Comparison of ENCODE assay signal across 26 cellular contexts in genomic region chr12:83040991-83041390, GRCh38.
"Had no signal": no experiment of that assay in that cellular context is flagged by ENCODE, and none has a peak within 500 bp of the region (broad histone marks: within the 10 kb centered on the region; RNA-seq: fewer than 3 reads in every experiment).

No MANE protein-coding gene starts in this region.

- H3K27me3 Mint-ChIP-seq: naive B cell; natural killer cell treated with Interleukin-12 subunit alpha and Interleukin-12 subunit beta and Interleukin-15 and Interleukin-18, amount 100 ng/mL, for 72 hours; stimulated activated naive B cell treated with anti-CD40 and anti-IgM and Interleukin-4, amounts not matched to agents 10 μg/mL and 1 μg/mL and 100 μg/mL, for 72 hours; type B pancreatic cell had no signal

- H3K4me1 Mint-ChIP-seq: naive B cell; stimulated activated naive B cell treated with anti-CD40 and anti-IgM and Interleukin-4, amounts not matched to agents 10 μg/mL and 1 μg/mL and 100 μg/mL, for 72 hours had no signal

- H3K36me3 Mint-ChIP-seq: naive B cell; natural killer cell treated with Interleukin-12 subunit alpha and Interleukin-12 subunit beta and Interleukin-15 and Interleukin-18, amount 100 ng/mL, for 72 hours; stimulated activated naive B cell treated with anti-CD40 and anti-IgM and Interleukin-4, amounts not matched to agents 10 μg/mL and 1 μg/mL and 100 μg/mL, for 72 hours had no signal

- ATAC-seq: heart right ventricle; natural killer cell treated with Interleukin-12 subunit alpha and Interleukin-12 subunit beta and Interleukin-15 and Interleukin-18, amount 100 ng/mL, for 72 hours; psoas muscle; right lobe of liver; stimulated activated naive B cell treated with anti-CD40 and anti-IgM and Interleukin-4, amounts not matched to agents 10 μg/mL and 1 μg/mL and 100 μg/mL, for 72 hours; stimulated activated naive CD8-positive, alpha-beta T cell treated with anti-CD3 and anti-CD28 coated beads, Interleukin-15, Interleukin-2, amounts not matched to agents 100 U/mL and 50 U/mL, for 24 hours had no signal

- DNase-seq: heart right ventricle; islet precursor cell; left ventricle myocardium inferior; mesendoderm; naive B cell; nucleus accumbens; psoas muscle; right lobe of liver; stimulated activated CD4-positive, alpha-beta T cell treated with anti-CD3 and anti-CD28 coated beads, Interleukin-12 subunit alpha, Interleukin-12 subunit beta, amount 100 ng/mL, for 4 hours; stimulated activated CD4-positive, alpha-beta T cell treated with anti-CD3 and anti-CD28 coated beads, Interleukin-15, amount 100 ng/mL, for 24 hours; stimulated activated CD4-positive, alpha-beta T cell treated with anti-CD3 and anti-CD28 coated beads, Interleukin-2, amount 100 ng/mL, for 24 hours; stimulated activated CD4-positive, alpha-beta T cell treated with anti-CD3 and anti-CD28 coated beads, Interleukin-4, amount 100 ng/mL, for 1 hour; stimulated activated naive B cell treated with anti-CD40 and anti-IgM and Interleukin-4, amounts not matched to agents 10 μg/mL and 1 μg/mL and 100 μg/mL, for 72 hours; stimulated activated naive CD8-positive, alpha-beta T cell treated with anti-CD3 and anti-CD28 coated beads, Interleukin-15, Interleukin-2, amounts not matched to agents 100 U/mL and 50 U/mL, for 24 hours; tibial artery had no signal

- H3K9me3 Mint-ChIP-seq: mesothelial cell of epicardium; stimulated activated naive B cell treated with anti-CD40 and anti-IgM and Interleukin-4, amounts not matched to agents 10 μg/mL and 1 μg/mL and 100 μg/mL, for 72 hours; type B pancreatic cell had no signal

- H3K4me3 Mint-ChIP-seq: mesothelial cell of epicardium; naive B cell; natural killer cell treated with Interleukin-12 subunit alpha and Interleukin-12 subunit beta and Interleukin-15 and Interleukin-18, amount 100 ng/mL, for 72 hours; stimulated activated naive B cell treated with anti-CD40 and anti-IgM and Interleukin-4, amounts not matched to agents 10 μg/mL and 1 μg/mL and 100 μg/mL, for 72 hours; type B pancreatic cell had no signal

- H3K27me3 ChIP-seq: heart right ventricle, hepatocyte, right atrium auricular region, right lobe of liver, suprapubic skin, tibial artery, vagina had no signal

- H3K27ac ChIP-seq: heart right ventricle, hepatocyte, left ventricle myocardium inferior, parathyroid adenoma, psoas muscle, right atrium auricular region, right lobe of liver, skin epidermis, suprapubic skin, thoracic aorta, tibial artery, vagina had no signal

- H3K9me3 ChIP-seq: heart right ventricle, left ventricle myocardium inferior, psoas muscle, right atrium auricular region, right lobe of liver, suprapubic skin, thoracic aorta, tibial artery, vagina had no signal

- H3K27ac Mint-ChIP-seq: mesothelial cell of epicardium; naive B cell; natural killer cell treated with Interleukin-12 subunit alpha and Interleukin-12 subunit beta and Interleukin-15 and Interleukin-18, amount 100 ng/mL, for 72 hours; stimulated activated naive B cell treated with anti-CD40 and anti-IgM and Interleukin-4, amounts not matched to agents 10 μg/mL and 1 μg/mL and 100 μg/mL, for 72 hours; type B pancreatic cell had no signal

- H3K9ac ChIP-seq: parathyroid adenoma had no signal

- H3K4me1 ChIP-seq: heart right ventricle, left ventricle myocardium inferior, parathyroid adenoma, psoas muscle, right atrium auricular region, right lobe of liver, suprapubic skin, tibial artery, vagina had no signal

- H3K4me3 ChIP-seq: heart right ventricle, hepatocyte, left ventricle myocardium inferior, lung, psoas muscle, right atrium auricular region, right lobe of liver, skin epidermis, suprapubic skin, thoracic aorta, tibial artery, vagina had no signal

- H3K36me3 ChIP-seq: heart right ventricle, left ventricle myocardium inferior, right atrium auricular region, right lobe of liver, suprapubic skin, thoracic aorta, tibial artery, vagina had no signal
